8 cellular contexts compared by ENCODE assay signal in the genomic region with DNA sequence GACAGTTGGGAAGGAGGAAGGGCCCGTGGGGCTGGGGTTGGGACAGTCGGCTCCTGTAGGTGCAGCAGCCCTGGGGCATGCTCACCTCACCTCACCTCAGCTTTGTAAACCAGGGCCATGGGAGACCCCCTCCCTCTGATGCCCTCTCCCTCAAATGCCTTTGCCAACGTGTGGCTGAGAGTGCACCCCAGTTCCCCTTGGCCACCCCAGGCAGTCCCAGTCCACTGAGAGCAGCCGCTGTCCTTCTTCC. TPM values are rescaled to one million over a fixed set of nuclear protein-coding genes. Genes with fewer than 3 reads are reported as not detected.
DNase-seq lines count a peak whose midpoint lies in the region; ATAC-seq, FAIRE-seq and TF ChIP-seq lines count a peak whose summit lies in the region.

No MANE protein-coding gene starts in this region.

- POLR2A ChIA-PET in naive thymus-derived CD8-positive, alpha-beta T cell (lab: Charles Lee) = interaction anchor here (0.7 to 20.7 kb wide), 14 partner anchors 11 to 638 kb away, joined by 3 to 2047 read pairs (median 32); a partner anchor contains a TSS

- peaks cover 55% of the 10 kb centered on the region for H3K79me2 ChIP-seq in KMS-11 (ENCODE audit: insufficient read depth, low read depth)

- H3K4me2 ChIP-seq in BLaER1 (peak overlapping the region; percentile 94), KMS-11 (peak overlapping the region; percentile 99)

- H3K4me1 ChIP-seq in BLaER1 = peaks cover 76% of the 10 kb centered on the region
- H3K4me1 ChIP-seq in KMS-11 (ENCODE audit: low read depth, poor library complexity, severe bottlenecking) = peaks cover 45% of the 10 kb centered on the region

- TF ChIP-seq CTCF in KMS-11 (conservative IDR thresholded peaks at IDR 0.05; ENCODE audit: low read depth, low read length) (no peak), choroid plexus epithelial cell (conservative IDR thresholded peaks at IDR 0.05; ENCODE audit: low read depth, low read length) (no peak), D721Med (IDR thresholded peaks at IDR 0.05; ENCODE audit: insufficient read depth, missing control alignments) (no peak)

- H3K9ac ChIP-seq in BLaER1 (peak overlapping the region; percentile 99), KMS-11 (peak overlapping the region; percentile 99)

- peak overlapping the region; percentile 89 to 98 (median 96) for H3K4me3 Mint-ChIP-seq in naive thymus-derived CD8-positive, alpha-beta T cell

- no peak for FAIRE-seq in D721Med (lab: Jason Lieb, UNC)

- in situ Hi-C loops in ACHN (cut with HindIII; ENCODE audit: low pct_ligation_motif_present, low pct_unique_long_range_greater_than_20kb, low sequenced_read_pairs) = no loop called here

- peaks cover 38 to 68% (median 58%) of the 10 kb centered on the region in 4 donors for H3K4me1 Mint-ChIP-seq in naive thymus-derived CD8-positive, alpha-beta T cell

- H2AFZ ChIP-seq in KMS-11 (ENCODE audit: low read depth) = no peak overlapping the region

- H3K27ac Mint-ChIP-seq in naive thymus-derived CD8-positive, alpha-beta T cell = peak overlapping the region; percentile 94 to 100 (median 99)

- H3K36me3 ChIP-seq in BLaER1 (peaks cover 11% of the 10 kb centered on the region), KMS-11 (ENCODE audit: insufficient read depth) (no peaks in the 10 kb centered on the region)

- peaks cover 0 to 4% (median 0%) of the 10 kb centered on the region in 5 donors for H3K27me3 Mint-ChIP-seq in naive thymus-derived CD8-positive, alpha-beta T cell

- peaks cover 0 to 4% (median 0%) of the 10 kb centered on the region in 9 donors for H3K9me3 Mint-ChIP-seq in naive thymus-derived CD8-positive, alpha-beta T cell

- H3K4me3 ChIP-seq in BLaER1 = peak overlapping the region; percentile 90
- H3K4me3 ChIP-seq in KMS-11 (IDR thresholded peaks at IDR 0.05; ENCODE audit: insufficient read depth, low read depth, low read length) = no peak overlapping the region
- peak overlapping the region; percentile 30 for H3K4me3 ChIP-seq in choroid plexus epithelial cell (ENCODE audit: low read depth, low read length)

- H4K20me1 ChIP-seq in BLaER1 (peaks cover 6% of the 10 kb centered on the region), KMS-11 (ENCODE audit: insufficient read depth) (no peaks in the 10 kb centered on the region; the same call in 1 of the 2 replicates)

- no peaks in the 10 kb centered on the region for H3K9me3 ChIP-seq in BLaER1

- peaks cover 4 to 8% (median 4%) of the 10 kb centered on the region in 3 donors for H3K36me3 Mint-ChIP-seq in naive thymus-derived CD8-positive, alpha-beta T cell

- DNase-seq in choroid plexus epithelial cell (ENCODE audit: low read depth) = no peak
- peak in 1 of 10 donors; percentile 22 for DNase-seq in naive thymus-derived CD8-positive, alpha-beta T cell
- DNase-seq in ACHN = no peak
- no peak for DNase-seq in NCI-H774 (lab: John Stamatoyannopoulos, UW)
- DNase-seq in D721Med (ENCODE audit: insufficient read length, low spot score) = no peak

- H3K27me3 ChIP-seq in BLaER1 (no peaks in the 10 kb centered on the region), KMS-11 (ENCODE audit: insufficient read depth, low read depth) (no peaks in the 10 kb centered on the region)

- H3K27ac ChIP-seq in BLaER1 (peak overlapping the region; percentile 99), KMS-11 (peak overlapping the region; percentile 100)

- no peak for ATAC-seq in naive thymus-derived CD8-positive, alpha-beta T cell
- ATAC-seq in GM18502 (IDR thresholded peaks at IDR 0.05; ENCODE audit: poor library complexity, unreplicated experiment) = no peak

RNA-seq across cellular contexts. Expression of a gene that starts 4.2 kb away (rescaled TPM):
- total RNA-seq in naive thymus-derived CD8-positive, alpha-beta T cell = 100 to 1,000 TPM; 375 to 414 TPM
- polyA plus RNA-seq in naive thymus-derived CD8-positive, alpha-beta T cell = 1 to 10 TPM; 1.3 to 2.9 (median 1.9) TPM

RNA-seq across cellular contexts. Expression of a gene that starts 31.9 kb away (rescaled TPM):
- 10 to 100 TPM; 48.6 to 55.0 TPM for total RNA-seq in naive thymus-derived CD8-positive, alpha-beta T cell
- polyA plus RNA-seq in naive thymus-derived CD8-positive, alpha-beta T cell = 10 to 100 TPM; 34.5 to 42.6 (median 35.4) TPM

RNA-seq across cellular contexts. Expression of a gene that starts 35.9 kb away (rescaled TPM):
- total RNA-seq in naive thymus-derived CD8-positive, alpha-beta T cell = 10 to 100 TPM; 22.2 to 23.4 TPM
- polyA plus RNA-seq in naive thymus-derived CD8-positive, alpha-beta T cell = 10 to 100 TPM; 10.8 to 19.2 (median 11.0) TPM
